13 cellular contexts compared by ENCODE assay signal in genomic region chr5:123936548-123936947, GRCh38.
"Had no signal": no experiment of that assay in that cellular context is flagged by ENCODE, and none has a peak within 500 bp of the region (broad histone marks: within the 10 kb centered on the region; RNA-seq: fewer than 3 reads in every experiment).

No MANE protein-coding gene starts in this region.

- H3K27me3 ChIP-seq: breast epithelium, esophagus squamous epithelium, ovary, right lobe of liver, testis had no signal

- H3K4me3 ChIP-seq: breast epithelium, esophagus squamous epithelium, ovary, right lobe of liver, testis had no signal

- H3K9me3 ChIP-seq: testis had no signal

- H3K36me3 ChIP-seq: breast epithelium, esophagus squamous epithelium, ovary, right lobe of liver had no signal

- H3K27ac ChIP-seq: breast epithelium, epithelial cell of prostate, esophagus squamous epithelium, ovary, right lobe of liver, testis had no signal

- DNase-seq: activated CD4-positive, alpha-beta T cell treated with anti-CD3 and anti-CD28 coated beads, Interleukin-2, amount 50 U/mL, for 1 hour; activated T-cell treated with anti-CD3 and anti-CD28 coated beads, Interleukin-2, amount 50 U/mL, for 4 hours; central memory CD4-positive, alpha-beta T cell; esophagus squamous epithelium; left cardiac atrium; left ventricle myocardium superior; ovary; right lobe of liver; stimulated activated CD4-positive, alpha-beta T cell treated with anti-CD3 and anti-CD28 coated beads, Interleukin-2, amount 100 ng/mL, for 48 hours; stimulated activated naive CD8-positive, alpha-beta T cell treated with anti-CD3 and anti-CD28 coated beads, Interleukin-15, Interleukin-2, amounts not matched to agents 100 U/mL and 50 U/mL, for 24 hours had no signal

- H3K4me1 ChIP-seq: breast epithelium, esophagus squamous epithelium, right lobe of liver, testis had no signal
